Comparison of ENCODE assay signal across 8 cellular contexts in genomic region chr1:240691521-240692338, GRCh38.
DNase-seq lines count a peak whose midpoint lies in the region; ATAC-seq, FAIRE-seq and TF ChIP-seq lines count a peak whose summit lies in the region.

No MANE protein-coding gene starts in this region.

- TF ChIP-seq POLR2A in vagina (IDR thresholded peaks at IDR 0.05): no peak

- intact Hi-C loops in activated CD8-positive, alpha-beta T cell treated with anti-CD3 and anti-CD28 coated beads for 36 hours (cut with micrococcal nuclease): no loop called here
- intact Hi-C loops in vagina (cut with DNase I): no loop called here

- no peaks in the 10 kb centered on the region for H3K27me3 ChIP-seq in bronchial epithelial cell (ENCODE audit: control insufficient read depth, insufficient read depth, low read length)
- H3K27me3 ChIP-seq in vagina: no peaks in the 10 kb centered on the region

- H3K27ac Mint-ChIP-seq in activated CD8-positive, alpha-beta T cell treated with anti-CD3 and anti-CD28 coated beads for 36 hours: no peak overlapping the region
- H3K27ac Mint-ChIP-seq in activated CD8-positive, alpha-beta T cell treated with anti-CD3 and anti-CD28 coated beads, Interleukin-2, amount 10 ng/mL, durations not matched to agents 7 days and 5 days: no peak overlapping the region

- no peaks in the 10 kb centered on the region for H3K36me3 Mint-ChIP-seq in activated CD8-positive, alpha-beta T cell treated with anti-CD3 and anti-CD28 coated beads for 36 hours (ENCODE audit: low read depth)
- H3K36me3 Mint-ChIP-seq in activated CD8-positive, alpha-beta T cell treated with anti-CD3 and anti-CD28 coated beads, Interleukin-2, amount 10 ng/mL, durations not matched to agents 7 days and 5 days (ENCODE audit: low read depth): no peaks in the 10 kb centered on the region

- H3K4me1 ChIP-seq in vagina: no peaks in the 10 kb centered on the region

- ATAC-seq in activated CD8-positive, alpha-beta T cell treated with anti-CD3 and anti-CD28 coated beads for 36 hours: no peak
- no peak for ATAC-seq in activated CD8-positive, alpha-beta T cell treated with anti-CD3 and anti-CD28 coated beads, Interleukin-2, amount 10 ng/mL, durations not matched to agents 7 days and 5 days
- ATAC-seq in HG02970 (IDR thresholded peaks at IDR 0.05; ENCODE audit: low FRiP score, unreplicated experiment): no peak
- ATAC-seq in HG02588 (IDR thresholded peaks at IDR 0.05; ENCODE audit: unreplicated experiment): no peak

- H3K4me3 Mint-ChIP-seq in activated CD8-positive, alpha-beta T cell treated with anti-CD3 and anti-CD28 coated beads for 36 hours: no peak overlapping the region
- no peak overlapping the region for H3K4me3 Mint-ChIP-seq in activated CD8-positive, alpha-beta T cell treated with anti-CD3 and anti-CD28 coated beads, Interleukin-2, amount 10 ng/mL, durations not matched to agents 7 days and 5 days

- CTCF ChIA-PET in activated CD8-positive, alpha-beta T cell treated with anti-CD3 and anti-CD28 coated beads for 36 hours (lab: Charles Lee): interaction anchor here (1.2 kb wide), 1 partner anchor 15 kb away, joined by 3 read pairs; no protein-coding TSS in a partner anchor
- CTCF ChIA-PET in activated CD8-positive, alpha-beta T cell treated with anti-CD3 and anti-CD28 coated beads, Interleukin-2, amount 10 ng/mL, durations not matched to agents 7 days and 5 days (lab: Charles Lee): interaction anchor here (1.5 kb wide), 1 partner anchor 237 kb away, joined by 3 read pairs; no protein-coding TSS in a partner anchor

- no peak for TF ChIP-seq CTCF in activated CD8-positive, alpha-beta T cell treated with anti-CD3 and anti-CD28 coated beads for 36 hours (IDR thresholded peaks at IDR 0.05)
- peak; percentile 51 for TF ChIP-seq CTCF in bronchial epithelial cell (IDR thresholded peaks at IDR 0.05; ENCODE audit: insufficient read depth, low read length, severe bottlenecking)
- TF ChIP-seq CTCF in vagina (IDR thresholded peaks at IDR 0.05): peak in 1 of 3 experiments; percentile 33

- POLR2A ChIA-PET in activated CD8-positive, alpha-beta T cell treated with anti-CD3 and anti-CD28 coated beads for 36 hours (lab: Charles Lee): no interaction called here
- POLR2A ChIA-PET in activated CD8-positive, alpha-beta T cell treated with anti-CD3 and anti-CD28 coated beads, Interleukin-2, amount 10 ng/mL, durations not matched to agents 7 days and 5 days (lab: Charles Lee): no interaction called here

- H3K27ac ChIP-seq in vagina: no peak overlapping the region

- H3K4me1 Mint-ChIP-seq in activated CD8-positive, alpha-beta T cell treated with anti-CD3 and anti-CD28 coated beads for 36 hours (ENCODE audit: low read depth): peaks cover 5% of the 10 kb centered on the region
- H3K4me1 Mint-ChIP-seq in activated CD8-positive, alpha-beta T cell treated with anti-CD3 and anti-CD28 coated beads, Interleukin-2, amount 10 ng/mL, durations not matched to agents 7 days and 5 days (ENCODE audit: low read depth): peaks cover 6% of the 10 kb centered on the region

- peaks cover 1% of the 10 kb centered on the region for H3K27me3 Mint-ChIP-seq in activated CD8-positive, alpha-beta T cell treated with anti-CD3 and anti-CD28 coated beads for 36 hours
- H3K27me3 Mint-ChIP-seq in activated CD8-positive, alpha-beta T cell treated with anti-CD3 and anti-CD28 coated beads, Interleukin-2, amount 10 ng/mL, durations not matched to agents 7 days and 5 days (ENCODE audit: low read depth): no peaks in the 10 kb centered on the region

- no peak for FAIRE-seq in bronchial epithelial cell (lab: Jason Lieb, UNC)

- no peaks in the 10 kb centered on the region for H3K9me3 Mint-ChIP-seq in activated CD8-positive, alpha-beta T cell treated with anti-CD3 and anti-CD28 coated beads for 36 hours
- H3K9me3 Mint-ChIP-seq in activated CD8-positive, alpha-beta T cell treated with anti-CD3 and anti-CD28 coated beads, Interleukin-2, amount 10 ng/mL, durations not matched to agents 7 days and 5 days (ENCODE audit: insufficient read depth): no peaks in the 10 kb centered on the region

- peak; percentile 3 for DNase-seq in activated CD8-positive, alpha-beta T cell treated with anti-CD3 and anti-CD28 coated beads for 36 hours
- no peak for DNase-seq in activated CD8-positive, alpha-beta T cell treated with anti-CD3 and anti-CD28 coated beads, Interleukin-2, amount 10 ng/mL, durations not matched to agents 7 days and 5 days
- DNase-seq in NCI-H226 (peak; percentile 11), bronchial epithelial cell (ENCODE audit: low read depth) (peak; percentile 8), medulla oblongata (ENCODE audit: extremely low spot score) (peak; percentile 66), vagina (ENCODE audit: extremely low spot score in 2 of 2) (no peak)

- H3K9me3 ChIP-seq in vagina: no peaks in the 10 kb centered on the region

- H3K4me3 ChIP-seq in bronchial epithelial cell (ENCODE audit: low read depth, low read length) (no peak overlapping the region), vagina (no peak overlapping the region)

- H3K36me3 ChIP-seq in bronchial epithelial cell (ENCODE audit: control insufficient read depth, insufficient read depth, low read length) (no peaks in the 10 kb centered on the region), vagina (no peaks in the 10 kb centered on the region)

Comparison
In these comparisons a context has a peak if more than half of its experiments do, and no peak if none do; other contexts are left out.
1. DNase-seq: peak in activated CD8-positive, alpha-beta T cell treated with anti-CD3 and anti-CD28 coated beads for 36 hours (single experiment), NCI-H226 (single experiment), bronchial epithelial cell (single experiment) and medulla oblongata (single experiment); none in activated CD8-positive, alpha-beta T cell treated with anti-CD3 and anti-CD28 coated beads, Interleukin-2, amount 10 ng/mL, durations not matched to agents 7 days and 5 days (single experiment) and vagina (0 of 2).